In the genomic region with DNA sequence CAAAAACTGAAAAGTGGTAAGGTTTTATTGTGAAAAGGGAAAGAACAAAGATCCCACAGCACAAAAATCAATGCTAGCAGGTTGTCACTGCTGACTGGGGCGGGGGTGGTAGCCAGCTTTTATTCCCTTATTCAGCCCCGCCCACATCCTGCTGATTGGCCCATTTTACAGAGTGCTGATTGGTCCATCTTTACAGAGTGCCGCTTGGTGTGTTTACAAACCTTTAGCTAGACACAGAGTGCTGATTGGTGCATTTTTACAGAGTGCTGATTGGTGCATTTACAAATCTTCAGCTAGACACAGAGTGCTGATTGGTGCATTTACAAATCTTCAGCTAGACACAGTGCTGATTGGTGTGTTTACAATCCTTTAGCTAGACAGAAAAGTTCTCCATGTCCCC, we compare ENCODE assay signal across 8 cellular contexts. TPM values are rescaled to one million over a fixed set of nuclear protein-coding genes. Genes with fewer than 3 reads are reported as not detected.
DNase-seq lines count a peak whose midpoint lies in the region; ATAC-seq, FAIRE-seq and TF ChIP-seq lines count a peak whose summit lies in the region.
"Not testable (repeated sequence)": the region's sequence is repeated elsewhere in the genome, so short reads cannot be mapped to it uniquely, and the experiment has no call there.

No MANE protein-coding gene starts in this region.

- 11% methylated on average over 3 of the region's 3 CpGs for WGBS in A549 (ENCODE audit: missing lambda C conversion rate)
- WGBS in GM23248 (ENCODE audit: low coverage in 1 of 2, low lambda C conversion rate in 2 of 2, missing lambda C conversion rate in 2 of 2), 2 experiments = 74 to 77% methylated on average over 3 of the region's 3 CpGs
- 60% methylated on average over 3 of the region's 3 CpGs for WGBS in mammary epithelial cell (ENCODE audit: low coverage, missing lambda C conversion rate)
- WGBS in mesendoderm (ENCODE audit: extremely low coverage, insufficient coverage, low lambda C conversion rate) = no CpG with 5 or more reads among the region's 3 CpGs

- TF ChIP-seq CTCF in A549 (IDR thresholded peaks at IDR 0.05); mammary epithelial cell (conservative IDR thresholded peaks at IDR 0.05 in 1 of 2, IDR thresholded peaks at IDR 0.05 in 1 of 2; ENCODE audit: extremely low read depth in 1 of 2, insufficient read depth in 1 of 2, low read depth in 1 of 2, low read length in 2 of 2): not testable (repeated sequence)

- ATAC-seq in A549 = not testable (repeated sequence)

- not testable (repeated sequence) for H3K23ac ChIP-seq in mesendoderm (ENCODE audit: low read length)

- not testable (repeated sequence) for TF ChIP-seq RAD21 in A549 (conservative IDR thresholded peaks at IDR 0.05 in 1 of 2, IDR thresholded peaks at IDR 0.05 in 1 of 2)

- H2BK5ac ChIP-seq in mesendoderm (ENCODE audit: low read length) = not testable (repeated sequence)

- not testable (repeated sequence) for H3K27me3 ChIP-seq in GM23248 (replicated peaks; ENCODE audit: insufficient read depth); mammary epithelial cell (ENCODE audit: insufficient read depth, low read length); mesendoderm (ENCODE audit: insufficient read depth, low read length, poor library complexity)

- in situ Hi-C loops in GM23248 (cut with MboI); mammary epithelial cell (cut with MboI; ENCODE audit: low sequenced_read_pairs in 2 of 2): not testable (repeated sequence)

- H3K9me3 ChIP-seq in A549; GM23248 (ENCODE audit: low read depth); mammary epithelial cell (replicated peaks; ENCODE audit: insufficient read depth, low read length): not testable (repeated sequence)

- H4K20me1 ChIP-seq in GM23248 (ENCODE audit: insufficient read depth); mammary epithelial cell (ENCODE audit: insufficient read depth, low read length): not testable (repeated sequence)

- not testable (repeated sequence) for H3F3A ChIP-seq in GM23248 (ENCODE audit: insufficient read depth)

- not testable (repeated sequence) for H2AFZ ChIP-seq in GM23248; mammary epithelial cell (ENCODE audit: low read depth, low read length)

- TF ChIP-seq EP300 in A549 (IDR thresholded peaks at IDR 0.05) = not testable (repeated sequence)

- not testable (repeated sequence) for H3K9me2 ChIP-seq in GM23248 (ENCODE audit: insufficient read depth)

- not testable (repeated sequence) for H3K4ac ChIP-seq in mesendoderm (ENCODE audit: low read depth, low read length)

- H4K5ac ChIP-seq in mesendoderm (ENCODE audit: low read length) = not testable (repeated sequence)

- FAIRE-seq in A549 (lab: Jason Lieb, UNC) = not testable (repeated sequence)

- not testable (repeated sequence) for H4K8ac ChIP-seq in mesendoderm (ENCODE audit: low read depth, low read length)

- TF ChIP-seq POLR2A in A549 (IDR thresholded peaks at IDR 0.05; ENCODE audit: low read length) = not testable (repeated sequence)

- BruUV-seq in mammary epithelial cell (replicated peaks; lab: Mats Ljungman, UMichigan) = not testable (repeated sequence)

- H3K27ac ChIP-seq in A549; GM23248; mammary epithelial cell (ENCODE audit: insufficient read depth, low read depth, low read length); mesendoderm (ENCODE audit: low read depth, low read length): not testable (repeated sequence)

- dilution Hi-C loops in mammary epithelial cell (cut with HindIII; ENCODE audit: low sequenced_read_pairs) = not testable (repeated sequence)

- not testable (repeated sequence) for H3K18ac ChIP-seq in mesendoderm (ENCODE audit: low read length)

- H3K36me3 ChIP-seq in GM23248 (ENCODE audit: low read depth); mammary epithelial cell (ENCODE audit: insufficient read depth, low read length); mesendoderm (ENCODE audit: control insufficient read depth, insufficient read depth, low read length): not testable (repeated sequence)

- CTCF ChIA-PET in A549 (lab: Yijun Ruan, JAX); mammary epithelial cell (lab: Charles Lee; ENCODE audit: low non-redundant PET): not testable (repeated sequence)

- not testable (repeated sequence) for H3K79me2 ChIP-seq in GM23248 (ENCODE audit: insufficient read depth); mesendoderm (ENCODE audit: control insufficient read depth, insufficient read depth, low read length)
- peaks cover 12% of the 10 kb centered on the region for H3K79me2 ChIP-seq in mammary epithelial cell (ENCODE audit: insufficient read depth, low read length)

- not testable (repeated sequence) for H3K79me1 ChIP-seq in mesendoderm (ENCODE audit: low read length)

- not testable (repeated sequence) for H2BK120ac ChIP-seq in mesendoderm (ENCODE audit: low read depth, low read length)

- not testable (repeated sequence) for H2BK15ac ChIP-seq in mesendoderm (replicated peaks; ENCODE audit: low read depth)

- not testable (repeated sequence) for H3K4me2 ChIP-seq in A549; GM23248 (ENCODE audit: unreplicated experiment); mammary epithelial cell (ENCODE audit: insufficient read depth, low read depth, low read length); mesendoderm (ENCODE audit: low read length)

- H3K4me3 ChIP-seq in A549; GM23248; mammary epithelial cell (replicated peaks in 1 of 3; ENCODE audit: insufficient read depth in 1 of 3, low read depth in 2 of 3, low read length in 3 of 3); mesendoderm (ENCODE audit: low read length): not testable (repeated sequence)

- H3K9ac ChIP-seq in GM23248; mammary epithelial cell (ENCODE audit: insufficient read depth, low read length); mesendoderm (ENCODE audit: low read length): not testable (repeated sequence)

- intact Hi-C loops in mammary epithelial cell (cut with micrococcal nuclease) = not testable (repeated sequence)

- DNase-seq in A549 (ENCODE audit: low read depth in 1 of 2, low spot score in 1 of 2) = peak in 1 of 2 experiments; percentile 7
- peak; percentile 8 for DNase-seq in GM23248
- DNase-seq in MV-4-11 (lab: John Stamatoyannopoulos, UW) = peak; percentile 27
- DNase-seq in RPMI7951 (ENCODE audit: low read depth) = peak; percentile 29
- DNase-seq in activated T-cell treated with anti-CD3 and anti-CD28 coated beads, Interleukin-2, amount 50 U/mL, for 48 hours = peak; percentile 34 to 40
- peak; percentile 2 for DNase-seq in mammary epithelial cell
- peak; percentile 56 for DNase-seq in mesendoderm
- peak; percentile 37 for DNase-seq in stimulated activated CD8-positive, alpha-beta memory T cell treated with anti-CD3 and anti-CD28 coated beads, Interleukin-4, amount 100 ng/mL, for 48 hours

- POLR2A ChIA-PET in A549 (lab: Yijun Ruan, JAX) = not testable (repeated sequence)

- H3K56ac ChIP-seq in mesendoderm (ENCODE audit: low read length) = not testable (repeated sequence)

- H3K4me1 ChIP-seq in A549; GM23248 (ENCODE audit: insufficient read depth); mesendoderm (ENCODE audit: control insufficient read depth, low read depth, low read length): not testable (repeated sequence)
- peaks cover 19% of the 10 kb centered on the region for H3K4me1 ChIP-seq in mammary epithelial cell (ENCODE audit: insufficient read depth, low read length)

- H2AK5ac ChIP-seq in mesendoderm (ENCODE audit: low read length) = not testable (repeated sequence)

TF ChIP-seq in A549, 52 proteins besides CTCF, POLR2A, EP300 and RAD21:
- TF ChIP-seq MAFK (IDR thresholded peaks at IDR 0.05; ENCODE audit: partially characterized antibody) = peak; percentile 58

RNA-seq across cellular contexts. Expression of gene ZSCAN23, which starts 1.5 kb away (rescaled TPM):
- polyA plus RNA-seq in A549 (2011; rRNA removed) (not detected in 2 replicates), A549 (2017; fragmentation: RNase III; extraction: RNeasy Plus Mini Kit Qiagen cat#74134 plus additional on column Dnase treatment) (not detected in 3 replicates), GM23248 (2016; fragmentation: Nextera tagmentation; extraction: Ambion mirVana) (0.13 and 0.84 TPM in 2 replicates), mammary epithelial cell (0.91 TPM)
- not detected in 2 replicates for polyA plus RNA-seq in A549 (2012; cell fraction: cytosol; rRNA removed)
- not detected in 2 replicates for polyA plus RNA-seq in A549 (2012; cell fraction: nucleus; rRNA removed)
- not detected in 2 replicates for polyA minus RNA-seq in A549 (2011; rRNA and poly(A)+ RNA removed)
- 0.32 and 0.51 TPM in 2 replicates for total RNA-seq in GM23248 (2014; rRNA removed; shearing (Covaris generic))
- 4.0 and 8.4 TPM in 2 replicates for total RNA-seq in RPMI7951 (2014; rRNA removed; shearing (Covaris generic))
- total RNA-seq in mammary epithelial cell = 1 to 10 TPM; 4.2 to 7.2 TPM
- polyA minus RNA-seq in mammary epithelial cell = 1.2 TPM
- 0.65 TPM for polyA plus RNA-seq in mesendoderm (2013, experiment 1 of 2)
- polyA plus RNA-seq in mesendoderm (2013, experiment 2 of 2) = 0.76 TPM

RNA-seq across cellular contexts. Expression of gene ZSCAN12, which starts 45.2 kb away (rescaled TPM):
- 2.9 and 3.3 TPM in 2 replicates for polyA plus RNA-seq in A549 (2011; rRNA removed)
- 0.53 and 0.62 TPM in 2 replicates for polyA plus RNA-seq in A549 (2012; cell fraction: cytosol; rRNA removed)
- polyA plus RNA-seq in A549 (2012; cell fraction: nucleus; rRNA removed) = 0.28 and 0.67 TPM in 2 replicates
- 1.8 to 1.9 TPM (median 1.9 TPM) in 3 replicates for polyA plus RNA-seq in A549 (2017; fragmentation: RNase III; extraction: RNeasy Plus Mini Kit Qiagen cat#74134 plus additional on column Dnase treatment)
- polyA minus RNA-seq in A549 (2011; rRNA and poly(A)+ RNA removed) = 2.6 and 2.8 TPM in 2 replicates
- 1.9 and 3.1 TPM in 2 replicates for total RNA-seq in GM23248 (2014; rRNA removed; shearing (Covaris generic))
- polyA plus RNA-seq in GM23248 (2016; fragmentation: Nextera tagmentation; extraction: Ambion mirVana) = 0.88 and 1.2 TPM in 2 replicates
- total RNA-seq in RPMI7951 (2014; rRNA removed; shearing (Covaris generic)) = 4.6 and 5.3 TPM in 2 replicates
- 1 to 10 TPM; 5.3 to 8.5 TPM for total RNA-seq in mammary epithelial cell
- 1.9 TPM for polyA plus RNA-seq in mammary epithelial cell
- polyA minus RNA-seq in mammary epithelial cell = 2.0 TPM
- 3.7 TPM for polyA plus RNA-seq in mesendoderm (2013, experiment 1 of 2)
- 3.7 TPM for polyA plus RNA-seq in mesendoderm (2013, experiment 2 of 2)
